Comparison of ENCODE assay signal across 1 cellular context in genomic region chr9:108662935-108663334, GRCh38.
TF ChIP-seq lines count a peak whose summit lies in the region.

No MANE protein-coding gene starts in this region.

TF ChIP-seq in GM23338, 12 proteins besides CTCF, POLR2A, EP300 and RAD21 (continued from another document):
- TF ChIP-seq ZNF462 (CRISPR knock-in tag; IDR thresholded peaks at IDR 0.05) (no peak), JUNB (IDR thresholded peaks at IDR 0.05; ENCODE audit: unreplicated experiment) (no peak), CREB1 (CRISPR knock-in tag; IDR thresholded peaks at IDR 0.05; ENCODE audit: low read depth) (no peak), EZH2phosphoT487 (IDR thresholded peaks at IDR 0.05; ENCODE audit: unreplicated experiment) (no peak), POLR2AphosphoS5 (IDR thresholded peaks at IDR 0.05; ENCODE audit: low read depth) (no peak), ZNF114 (CRISPR knock-in tag; IDR thresholded peaks at IDR 0.05) (no peak), ETS1 (IDR thresholded peaks at IDR 0.05) (no peak), EZH2 (IDR thresholded peaks at IDR 0.05; ENCODE audit: low read depth, unreplicated experiment) (no peak), STAT1 (IDR thresholded peaks at IDR 0.05; ENCODE audit: unreplicated experiment) (no peak)
